Comparison of ENCODE assay signal across 8 cellular contexts in the genomic region with DNA sequence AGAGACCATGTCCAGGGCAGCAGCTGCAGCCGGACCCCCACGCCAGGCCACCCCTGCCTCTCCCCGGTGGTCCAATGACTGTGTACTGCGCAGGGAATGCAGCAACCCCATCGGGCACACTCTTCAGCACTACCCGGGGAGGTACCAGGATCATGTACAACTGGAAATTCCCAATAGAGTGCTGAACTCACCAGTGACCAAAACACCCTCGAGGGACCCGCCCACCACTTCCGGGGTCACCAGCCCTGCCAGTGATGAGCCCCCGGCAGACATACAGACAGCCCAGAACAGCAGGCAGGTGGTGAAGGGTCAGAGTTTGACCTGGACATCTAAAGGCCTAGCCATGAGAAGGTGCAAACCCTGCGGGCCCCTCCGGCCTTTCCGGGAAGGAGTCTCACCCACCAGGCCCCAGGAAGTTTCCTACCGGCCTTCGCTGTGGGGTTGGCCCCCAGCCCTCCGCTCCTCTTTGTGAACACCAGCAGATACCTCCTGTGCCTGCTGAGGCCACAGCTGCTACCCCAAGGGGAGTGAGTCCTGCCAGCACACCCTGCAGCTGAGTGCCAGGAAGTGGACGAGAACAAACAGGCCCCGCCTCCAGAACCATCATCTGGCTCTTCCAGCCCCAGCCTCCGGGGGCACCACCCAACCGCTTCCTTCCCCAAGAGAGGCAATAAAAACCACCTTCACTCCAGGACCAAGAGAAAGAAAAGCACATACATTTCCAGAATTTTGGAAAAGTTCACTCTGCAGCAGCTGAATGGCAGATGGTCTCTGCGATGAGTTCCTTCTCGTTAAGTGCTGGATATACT. TPM values are rescaled to one million over a fixed set of nuclear protein-coding genes. Genes with fewer than 3 reads are reported as not detected.
DNase-seq lines count a peak whose midpoint lies in the region; ATAC-seq, FAIRE-seq and TF ChIP-seq lines count a peak whose summit lies in the region.

No MANE protein-coding gene starts in this region.

- H3K27ac Mint-ChIP-seq in activated CD8-positive, alpha-beta T cell treated with anti-CD3 and anti-CD28 coated beads for 36 hours: peak overlapping the region; percentile 82

- H3K27ac ChIP-seq in endothelial cell of umbilical vein (ENCODE audit: insufficient read depth, low read depth, low read length) (no peak overlapping the region), muscle layer of colon (ENCODE audit: low read depth, low read length) (peak overlapping the region; percentile 21)

- H3K4me1 ChIP-seq in endothelial cell of umbilical vein (ENCODE audit: control insufficient read depth, extremely low read depth, insufficient read depth, low read length): peaks cover 3% of the 10 kb centered on the region
- no peaks in the 10 kb centered on the region for H3K4me1 ChIP-seq in muscle layer of colon (ENCODE audit: insufficient read depth, low read length)

- no peak for TF ChIP-seq CTCF in activated CD8-positive, alpha-beta T cell treated with anti-CD3 and anti-CD28 coated beads for 36 hours (IDR thresholded peaks at IDR 0.05)
- peak in 1 of 2 donors; percentile 17 for TF ChIP-seq CTCF in endothelial cell of umbilical vein (IDR thresholded peaks at IDR 0.05; ENCODE audit: extremely low read depth in 1 of 2, insufficient read depth in 1 of 2, low read depth in 1 of 2, low read length in 2 of 2)

- H3K36me3 ChIP-seq in endothelial cell of umbilical vein (ENCODE audit: control insufficient read depth in 2 of 2, extremely low read depth in 1 of 2, insufficient read depth in 2 of 2, low read length in 2 of 2) (peaks cover 25 to 28% of the 10 kb centered on the region in 2 experiments), muscle layer of colon (ENCODE audit: insufficient read depth, low read length) (peaks cover 63% of the 10 kb centered on the region)

- DNase-seq in GM12892 (ENCODE audit: insufficient read length) (peak; percentile 60), NCI-H446 treated with DMSO at 0.1 percent for 48 hours (lab: John Stamatoyannopoulos, UW) (peak; percentile 30), endothelial cell of umbilical vein (ENCODE audit: low read depth, low spot score) (peak; percentile 18), T1000 (lab: John Stamatoyannopoulos, UW) (no peak)
- peak; percentile 81 for DNase-seq in activated CD8-positive, alpha-beta T cell treated with anti-CD3 and anti-CD28 coated beads for 36 hours
- peak; percentile 65 for DNase-seq in stimulated activated naive CD8-positive, alpha-beta T cell treated with anti-CD3 and anti-CD28 coated beads, Interleukin-15, Interleukin-2, amounts not matched to agents 100 U/mL and 50 U/mL, for 24 hours

- peaks cover 17% of the 10 kb centered on the region for H3K4me1 Mint-ChIP-seq in activated CD8-positive, alpha-beta T cell treated with anti-CD3 and anti-CD28 coated beads for 36 hours (ENCODE audit: low read depth)

- FAIRE-seq in GM12892 (lab: Jason Lieb, UNC) (peak; percentile 36), endothelial cell of umbilical vein (lab: Jason Lieb, UNC) (no peak)

- no peak overlapping the region for H3K4me3 ChIP-seq in endothelial cell of umbilical vein (replicated peaks in 1 of 3; ENCODE audit: insufficient read depth in 1 of 3, low read depth in 1 of 3, low read length in 3 of 3)
- no peak overlapping the region for H3K4me3 ChIP-seq in muscle layer of colon (ENCODE audit: low read depth in 1 of 2, low read length in 2 of 2)

- intact Hi-C loops in activated CD8-positive, alpha-beta T cell treated with anti-CD3 and anti-CD28 coated beads for 36 hours (cut with micrococcal nuclease): no loop called here
- intact Hi-C loops in endothelial cell of umbilical vein (cut with micrococcal nuclease): loop anchor here (10.0 kb wide), 1 partner anchor 171 kb away; no protein-coding TSS in a partner anchor

- peaks cover 66% of the 10 kb centered on the region for H3K36me3 Mint-ChIP-seq in activated CD8-positive, alpha-beta T cell treated with anti-CD3 and anti-CD28 coated beads for 36 hours (ENCODE audit: low read depth)

- H3K27me3 ChIP-seq in endothelial cell of umbilical vein (ENCODE audit: control insufficient read depth in 2 of 2, insufficient read depth in 2 of 2, low read length in 2 of 2): no peaks in the 10 kb centered on the region
- no peaks in the 10 kb centered on the region for H3K27me3 ChIP-seq in muscle layer of colon (ENCODE audit: control insufficient read depth in 1 of 2, insufficient read depth in 2 of 2, low read length in 2 of 2)

- H3K79me2 ChIP-seq in endothelial cell of umbilical vein (ENCODE audit: control insufficient read depth, insufficient read depth, low read length): no peaks in the 10 kb centered on the region

- POLR2A ChIA-PET in activated CD8-positive, alpha-beta T cell treated with anti-CD3 and anti-CD28 coated beads for 36 hours (lab: Charles Lee): interaction anchor here (0.6 to 1.7 kb wide), 7 partner anchors 11 to 599 kb away, joined by 3 to 5 read pairs (median 4); partner anchors contain the start of genes AIMP2 and PMS2
- POLR2A ChIA-PET in endothelial cell of umbilical vein (lab: Charles Lee): no interaction called here

- H3K9me3 ChIP-seq in endothelial cell of umbilical vein (replicated peaks; ENCODE audit: control insufficient read depth, insufficient read depth, low read length): no peaks in the 10 kb centered on the region
- no peaks in the 10 kb centered on the region for H3K9me3 ChIP-seq in muscle layer of colon (ENCODE audit: low read length)

- no peaks in the 10 kb centered on the region for H3K27me3 Mint-ChIP-seq in activated CD8-positive, alpha-beta T cell treated with anti-CD3 and anti-CD28 coated beads for 36 hours

- BruUV-seq in endothelial cell of umbilical vein (replicated peaks; lab: Mats Ljungman, UMichigan): no TSS peak

- ATAC-seq in HG02623 (IDR thresholded peaks at IDR 0.05; ENCODE audit: unreplicated experiment): peak; percentile 81
- ATAC-seq in activated CD8-positive, alpha-beta T cell treated with anti-CD3 and anti-CD28 coated beads for 36 hours: peak; percentile 99
- peak; percentile 89 for ATAC-seq in stimulated activated naive CD8-positive, alpha-beta T cell treated with anti-CD3 and anti-CD28 coated beads, Interleukin-15, Interleukin-2, amounts not matched to agents 100 U/mL and 50 U/mL, for 24 hours

- no peaks in the 10 kb centered on the region for H3K9me3 Mint-ChIP-seq in activated CD8-positive, alpha-beta T cell treated with anti-CD3 and anti-CD28 coated beads for 36 hours

- no peak overlapping the region for H3K4me2 ChIP-seq in endothelial cell of umbilical vein (ENCODE audit: insufficient read depth, low read length)

- TF ChIP-seq POLR2A in GM12892 (IDR thresholded peaks at IDR 0.05; ENCODE audit: low read depth, low read length) (peak; percentile 22; the same call in 1 of the 2 replicates), endothelial cell of umbilical vein (IDR thresholded peaks at IDR 0.05; ENCODE audit: low read depth, low read length) (no peak)

- dilution Hi-C loops in endothelial cell of umbilical vein (cut with MboI; ENCODE audit: extremely low pct_ligation_motif_present, low sequenced_read_pairs): no loop called here

- no peak overlapping the region for H2AFZ ChIP-seq in endothelial cell of umbilical vein (ENCODE audit: low read depth, low read length)

- H3K9ac ChIP-seq in endothelial cell of umbilical vein (replicated peaks; ENCODE audit: extremely low read depth, insufficient read depth, low read length) (no peak overlapping the region), muscle layer of colon (ENCODE audit: low read length) (no peak overlapping the region)

- no peaks in the 10 kb centered on the region for H3K9me1 ChIP-seq in endothelial cell of umbilical vein (replicated peaks; ENCODE audit: control insufficient read depth, extremely low read depth, insufficient read depth, low read length)

- CTCF ChIA-PET in activated CD8-positive, alpha-beta T cell treated with anti-CD3 and anti-CD28 coated beads for 36 hours (lab: Charles Lee): interaction anchor here (1.3 to 1.4 kb wide), 3 partner anchors 80 to 297 kb away, joined by 3 to 7 read pairs (median 5); no protein-coding TSS in a partner anchor
- CTCF ChIA-PET in endothelial cell of umbilical vein (lab: Charles Lee): interaction anchor here (1.1 to 1.5 kb wide), 2 partner anchors 29 to 171 kb away, joined by 3 to 4 read pairs; no protein-coding TSS in a partner anchor

- H4K20me1 ChIP-seq in endothelial cell of umbilical vein (replicated peaks; ENCODE audit: control insufficient read depth, extremely low read depth, insufficient read depth, low read length): no peaks in the 10 kb centered on the region

- peak overlapping the region; percentile 11 for H3K4me3 Mint-ChIP-seq in activated CD8-positive, alpha-beta T cell treated with anti-CD3 and anti-CD28 coated beads for 36 hours

RNA-seq across cellular contexts. Expression of gene ANKRD61, which starts 5.0 kb away (rescaled TPM):
- 0.76 TPM for polyA plus RNA-seq in GM12892 (2012; ENCODE audit: missing spikeins)
- under 1 TPM in 1 of 2 experiments, not detected in 1; 0.27 TPM for total RNA-seq in activated CD8-positive, alpha-beta T cell treated with anti-CD3 and anti-CD28 coated beads for 36 hours
- total RNA-seq in endothelial cell of umbilical vein: 0.35 and 0.53 TPM in 2 replicates
- polyA plus RNA-seq in endothelial cell of umbilical vein: 0.18 and 0.32 TPM in 2 replicates
- polyA plus RNA-seq in endothelial cell of umbilical vein (2011; cell fraction: cytosol; rRNA removed): 0.24 and 0.30 TPM in 2 replicates
- 0.57 and 0.62 TPM in 2 replicates for polyA plus RNA-seq in endothelial cell of umbilical vein (2011; cell fraction: nucleus; rRNA removed)
- 0.60 and 1.1 TPM in 2 replicates for polyA plus RNA-seq in endothelial cell of umbilical vein (2012)
- polyA minus RNA-seq in endothelial cell of umbilical vein: 0.70 TPM in 1 of 2 replicates, not detected in the other
- polyA minus RNA-seq in endothelial cell of umbilical vein (2011; cell fraction: cytosol; rRNA and poly(A)+ RNA removed): not detected
- not detected in 2 replicates for polyA minus RNA-seq in endothelial cell of umbilical vein (2011; cell fraction: nucleus; rRNA and poly(A)+ RNA removed)

RNA-seq across cellular contexts. Expression of gene AIMP2, which starts 17.1 kb away (rescaled TPM):
- 30.6 TPM for polyA plus RNA-seq in GM12892 (2012; ENCODE audit: missing spikeins)
- total RNA-seq in activated CD8-positive, alpha-beta T cell treated with anti-CD3 and anti-CD28 coated beads for 36 hours: 10 to 100 TPM; 50.6 to 54.7 TPM
- 44.6 and 45.6 TPM in 2 replicates for total RNA-seq in endothelial cell of umbilical vein
- polyA plus RNA-seq in endothelial cell of umbilical vein: 59.4 and 67.7 TPM in 2 replicates
- 60.6 and 65.7 TPM in 2 replicates for polyA plus RNA-seq in endothelial cell of umbilical vein (2011; cell fraction: cytosol; rRNA removed)
- 32.1 and 33.3 TPM in 2 replicates for polyA plus RNA-seq in endothelial cell of umbilical vein (2011; cell fraction: nucleus; rRNA removed)
- 33.1 and 36.4 TPM in 2 replicates for polyA plus RNA-seq in endothelial cell of umbilical vein (2012)
- 34.0 and 40.6 TPM in 2 replicates for polyA minus RNA-seq in endothelial cell of umbilical vein
- polyA minus RNA-seq in endothelial cell of umbilical vein (2011; cell fraction: cytosol; rRNA and poly(A)+ RNA removed): 85.4 TPM
- 12.0 and 15.1 TPM in 2 replicates for polyA minus RNA-seq in endothelial cell of umbilical vein (2011; cell fraction: nucleus; rRNA and poly(A)+ RNA removed)

RNA-seq across cellular contexts. Expression of gene PMS2, which starts 17.4 kb away (rescaled TPM):
- 12.6 TPM for polyA plus RNA-seq in GM12892 (2012; ENCODE audit: missing spikeins)
- total RNA-seq in activated CD8-positive, alpha-beta T cell treated with anti-CD3 and anti-CD28 coated beads for 36 hours: 10 to 100 TPM; 20.5 to 22.8 TPM
- 14.5 and 15.9 TPM in 2 replicates for total RNA-seq in endothelial cell of umbilical vein
- polyA plus RNA-seq in endothelial cell of umbilical vein: 3.8 and 5.2 TPM in 2 replicates
- 6.3 and 6.4 TPM in 2 replicates for polyA plus RNA-seq in endothelial cell of umbilical vein (2011; cell fraction: cytosol; rRNA removed)
- polyA plus RNA-seq in endothelial cell of umbilical vein (2011; cell fraction: nucleus; rRNA removed): 9.7 and 9.9 TPM in 2 replicates
- polyA plus RNA-seq in endothelial cell of umbilical vein (2012): 10.5 and 12.0 TPM in 2 replicates
- 10.9 and 13.1 TPM in 2 replicates for polyA minus RNA-seq in endothelial cell of umbilical vein
- polyA minus RNA-seq in endothelial cell of umbilical vein (2011; cell fraction: cytosol; rRNA and poly(A)+ RNA removed): 9.8 TPM
- polyA minus RNA-seq in endothelial cell of umbilical vein (2011; cell fraction: nucleus; rRNA and poly(A)+ RNA removed): 7.1 TPM in 2 replicates

RNA-seq across cellular contexts. Expression of gene EIF2AK1, which starts 32.8 kb away (rescaled TPM):
- polyA plus RNA-seq in GM12892 (2012; ENCODE audit: missing spikeins): 61.8 TPM
- total RNA-seq in activated CD8-positive, alpha-beta T cell treated with anti-CD3 and anti-CD28 coated beads for 36 hours: 100 to 1,000 TPM; 110 to 115 TPM
- total RNA-seq in endothelial cell of umbilical vein: 97.8 and 105 TPM in 2 replicates
- polyA plus RNA-seq in endothelial cell of umbilical vein: 35.6 and 58.1 TPM in 2 replicates
- polyA plus RNA-seq in endothelial cell of umbilical vein (2011; cell fraction: cytosol; rRNA removed): 58.1 and 60.7 TPM in 2 replicates
- 68.1 and 88.1 TPM in 2 replicates for polyA plus RNA-seq in endothelial cell of umbilical vein (2011; cell fraction: nucleus; rRNA removed)
- 51.5 and 54.5 TPM in 2 replicates for polyA plus RNA-seq in endothelial cell of umbilical vein (2012)
- 57.9 and 79.1 TPM in 2 replicates for polyA minus RNA-seq in endothelial cell of umbilical vein
- polyA minus RNA-seq in endothelial cell of umbilical vein (2011; cell fraction: cytosol; rRNA and poly(A)+ RNA removed): 76.4 TPM
- polyA minus RNA-seq in endothelial cell of umbilical vein (2011; cell fraction: nucleus; rRNA and poly(A)+ RNA removed): 36.2 and 36.9 TPM in 2 replicates

RNA-seq across cellular contexts. Expression of gene RSPH10B, which starts 55.7 kb away (rescaled TPM):
- 0.23 TPM for polyA plus RNA-seq in GM12892 (2012; ENCODE audit: missing spikeins)
- total RNA-seq in activated CD8-positive, alpha-beta T cell treated with anti-CD3 and anti-CD28 coated beads for 36 hours: under 1 TPM in 1 of 2 experiments, not detected in 1; 0.59 TPM
- 0.18 and 0.29 TPM in 2 replicates for total RNA-seq in endothelial cell of umbilical vein
- polyA plus RNA-seq in endothelial cell of umbilical vein: 0.11 and 0.15 TPM in 2 replicates
- polyA plus RNA-seq in endothelial cell of umbilical vein (2011; cell fraction: cytosol; rRNA removed): 0.08 TPM in 2 replicates
- 0.61 and 0.97 TPM in 2 replicates for polyA plus RNA-seq in endothelial cell of umbilical vein (2011; cell fraction: nucleus; rRNA removed)
- 0.17 and 0.27 TPM in 2 replicates for polyA plus RNA-seq in endothelial cell of umbilical vein (2012)
- polyA minus RNA-seq in endothelial cell of umbilical vein: 0.15 and 0.19 TPM in 2 replicates
- polyA minus RNA-seq in endothelial cell of umbilical vein (2011; cell fraction: cytosol; rRNA and poly(A)+ RNA removed): not detected
- 0.19 TPM in 1 of 2 replicates, not detected in the other for polyA minus RNA-seq in endothelial cell of umbilical vein (2011; cell fraction: nucleus; rRNA and poly(A)+ RNA removed)
